In genomic region chr14:93682459-93682858, GRCh38 we compare ENCODE assay signal across 25 cellular contexts.
"Had no signal": no experiment of that assay in that cellular context is flagged by ENCODE, and none has a peak within 500 bp of the region (broad histone marks: within the 10 kb centered on the region; RNA-seq: fewer than 3 reads in every experiment).

No MANE protein-coding gene starts in this region.

- H3K9me3 ChIP-seq: esophagus muscularis mucosa, gastroesophageal sphincter, heart left ventricle, left ventricle myocardium inferior, lower lobe of right lung, mucosa of descending colon had no signal

- H3K36me3 ChIP-seq: esophagus muscularis mucosa, gastroesophageal sphincter, heart left ventricle, left ventricle myocardium inferior, lower lobe of right lung had no signal

- ATAC-seq: foreskin keratinocyte, gastroesophageal sphincter, heart left ventricle, left colon, left lobe of liver, lower lobe of right lung, mucosa of descending colon had no signal

- H3K4me3 ChIP-seq: coronary artery, dorsolateral prefrontal cortex, esophagus muscularis mucosa, gastroesophageal sphincter, heart left ventricle, hepatocyte, left ventricle myocardium inferior, lower lobe of right lung, mucosa of descending colon had no signal

- H3K79me2 ChIP-seq: hepatocyte had no signal

- H3K27ac ChIP-seq: coronary artery, dorsolateral prefrontal cortex, esophagus muscularis mucosa, foreskin keratinocyte, gastroesophageal sphincter, heart left ventricle, hepatocyte, left ventricle myocardium inferior, lower lobe of right lung had no signal

- H3K4me2 ChIP-seq: hepatocyte had no signal

- DNase-seq: dermis blood vessel endothelial cell; dorsolateral prefrontal cortex; effector CD4-positive, alpha-beta T cell; effector memory CD4-positive, alpha-beta T cell; foreskin keratinocyte; heart left ventricle; hypothalamus; immature natural killer cell; islet precursor cell; kidney; kidney glomerular epithelial cell; left colon; left ventricle myocardium inferior; lower lobe of right lung; mesenchymal stem cell; mucosa of descending colon; naive B cell had no signal

- FAIRE-seq: colon, endothelial cell of umbilical vein, frontal cortex, kidney had no signal

- H2AFZ ChIP-seq: hepatocyte had no signal

- H3K27me3 ChIP-seq: dorsolateral prefrontal cortex, esophagus muscularis mucosa, foreskin keratinocyte had no signal

- H3K4me1 ChIP-seq: esophagus muscularis mucosa, foreskin keratinocyte, gastroesophageal sphincter, heart left ventricle, left ventricle myocardium inferior, lower lobe of right lung had no signal
